1 cellular context compared by ENCODE assay signal in the genomic region with DNA sequence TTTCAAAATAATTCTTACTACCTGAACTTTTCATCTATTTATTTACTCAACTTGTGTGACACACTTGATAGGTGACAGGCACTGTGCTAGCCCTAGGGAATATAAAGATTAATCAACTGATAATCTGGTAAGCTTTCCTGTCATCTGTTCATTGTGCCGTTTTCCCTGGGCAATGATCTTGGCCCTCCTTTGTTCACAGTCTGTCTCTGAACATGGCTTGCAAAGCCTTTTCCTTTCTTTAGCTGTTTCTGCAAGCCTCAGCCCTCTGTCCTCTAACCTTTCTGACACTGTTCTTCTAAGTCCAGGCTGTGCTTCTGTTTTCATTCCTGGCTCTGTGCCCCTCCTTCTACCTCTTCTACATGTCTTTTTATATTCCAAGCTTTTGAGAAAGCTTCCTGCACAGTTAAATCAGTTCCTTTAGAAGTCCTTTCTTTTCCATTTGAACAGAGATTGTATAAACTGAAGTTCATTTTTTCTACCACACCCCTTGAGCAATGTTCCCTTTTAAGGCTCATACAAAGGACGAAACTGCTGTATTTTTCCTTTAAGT.
TF ChIP-seq lines count a peak whose summit lies in the region.

No MANE protein-coding gene starts in this region.

TF ChIP-seq in WTC11, 78 proteins besides CTCF, POLR2A, EP300 and RAD21 (continued from another document):
- no peak for TF ChIP-seq ERG (CRISPR knock-in tag; IDR thresholded peaks at IDR 0.05)
- no peak for TF ChIP-seq SOX15 (CRISPR knock-in tag; IDR thresholded peaks at IDR 0.05)
- TF ChIP-seq, protein P1, sequence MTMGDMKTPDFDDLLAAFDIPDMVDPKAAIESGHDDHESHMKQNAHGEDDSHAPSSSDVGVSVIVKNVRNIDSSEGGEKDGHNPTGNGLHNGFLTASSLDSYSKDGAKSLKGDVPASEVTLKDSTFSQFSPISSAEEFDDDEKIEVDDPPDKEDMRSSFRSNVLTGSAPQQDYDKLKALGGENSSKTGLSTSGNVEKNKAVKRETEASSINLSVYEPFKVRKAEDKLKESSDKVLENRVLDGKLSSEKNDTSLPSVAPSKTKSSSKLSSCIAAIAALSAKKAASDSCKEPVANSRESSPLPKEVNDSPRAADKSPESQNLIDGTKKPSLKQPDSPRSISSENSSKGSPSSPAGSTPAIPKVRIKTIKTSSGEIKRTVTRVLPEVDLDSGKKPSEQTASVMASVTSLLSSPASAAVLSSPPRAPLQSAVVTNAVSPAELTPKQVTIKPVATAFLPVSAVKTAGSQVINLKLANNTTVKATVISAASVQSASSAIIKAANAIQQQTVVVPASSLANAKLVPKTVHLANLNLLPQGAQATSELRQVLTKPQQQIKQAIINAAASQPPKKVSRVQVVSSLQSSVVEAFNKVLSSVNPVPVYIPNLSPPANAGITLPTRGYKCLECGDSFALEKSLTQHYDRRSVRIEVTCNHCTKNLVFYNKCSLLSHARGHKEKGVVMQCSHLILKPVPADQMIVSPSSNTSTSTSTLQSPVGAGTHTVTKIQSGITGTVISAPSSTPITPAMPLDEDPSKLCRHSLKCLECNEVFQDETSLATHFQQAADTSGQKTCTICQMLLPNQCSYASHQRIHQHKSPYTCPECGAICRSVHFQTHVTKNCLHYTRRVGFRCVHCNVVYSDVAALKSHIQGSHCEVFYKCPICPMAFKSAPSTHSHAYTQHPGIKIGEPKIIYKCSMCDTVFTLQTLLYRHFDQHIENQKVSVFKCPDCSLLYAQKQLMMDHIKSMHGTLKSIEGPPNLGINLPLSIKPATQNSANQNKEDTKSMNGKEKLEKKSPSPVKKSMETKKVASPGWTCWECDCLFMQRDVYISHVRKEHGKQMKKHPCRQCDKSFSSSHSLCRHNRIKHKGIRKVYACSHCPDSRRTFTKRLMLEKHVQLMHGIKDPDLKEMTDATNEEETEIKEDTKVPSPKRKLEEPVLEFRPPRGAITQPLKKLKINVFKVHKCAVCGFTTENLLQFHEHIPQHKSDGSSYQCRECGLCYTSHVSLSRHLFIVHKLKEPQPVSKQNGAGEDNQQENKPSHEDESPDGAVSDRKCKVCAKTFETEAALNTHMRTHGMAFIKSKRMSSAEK (CRISPR knock-in tag; IDR thresholded peaks at IDR 0.05; ENCODE audit: borderline replicate concordance) = no peak
